ENCODE assay signal across 1 cellular context in the genomic region with DNA sequence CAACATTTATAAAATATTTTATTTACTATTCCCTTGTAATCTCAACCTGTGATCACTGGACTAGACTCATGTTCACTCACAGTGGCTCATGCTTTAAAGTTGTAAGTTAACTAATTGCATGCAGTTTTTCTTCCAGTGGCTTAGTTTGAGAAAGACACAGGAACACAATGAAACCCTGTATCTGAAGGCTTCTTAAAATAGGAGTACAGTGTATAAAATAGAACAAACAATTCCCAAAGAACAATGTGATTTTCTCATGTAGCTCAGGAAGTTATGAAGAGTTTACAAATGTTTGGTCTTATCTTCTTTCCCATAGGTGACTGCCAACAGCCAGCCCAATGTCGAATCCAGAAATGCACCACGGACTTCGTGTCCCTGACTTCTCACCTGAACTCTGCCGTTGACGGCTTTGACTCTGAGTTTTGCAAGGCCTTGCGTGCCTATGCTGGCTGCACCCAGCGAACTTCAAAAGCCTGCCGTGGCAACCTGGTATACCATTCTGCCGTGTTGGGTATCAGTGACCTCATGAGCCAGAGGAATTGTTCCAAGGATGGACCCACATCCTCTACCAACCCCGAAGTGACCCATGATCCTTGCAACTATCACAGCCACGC.
TF ChIP-seq lines count a peak whose summit lies in the region.

No MANE protein-coding gene starts in this region.

TF ChIP-seq in HepG2, 621 proteins besides CTCF, POLR2A, EP300 and RAD21 (continues in another document):
- no peak for TF ChIP-seq ZNF597 (CRISPR knock-in tag; IDR thresholded peaks at IDR 0.05)
- TF ChIP-seq ELK4 (CRISPR knock-in tag; IDR thresholded peaks at IDR 0.05; ENCODE audit: borderline replicate concordance) = no peak
- TF ChIP-seq HMGA1 (CRISPR knock-in tag; conservative IDR thresholded peaks at IDR 0.05) = no peak
- TF ChIP-seq RXRB (CRISPR knock-in tag; IDR thresholded peaks at IDR 0.05; ENCODE audit: borderline replicate concordance) = peak; percentile 76
- no peak for TF ChIP-seq ATF3 (CRISPR knock-in tag; IDR thresholded peaks at IDR 0.05)
- TF ChIP-seq NR2C2 (CRISPR knock-in tag; IDR thresholded peaks at IDR 0.05; ENCODE audit: borderline replicate concordance) = no peak
- peak; percentile 66; the same call in 1 of the 2 replicates for TF ChIP-seq AHR (CRISPR knock-in tag; IDR thresholded peaks at IDR 0.05)
- TF ChIP-seq E2F1 (CRISPR knock-in tag; IDR thresholded peaks at IDR 0.05) = no peak
- TF ChIP-seq SIN3B (IDR thresholded peaks at IDR 0.05; ENCODE audit: low read length) = no peak
- TF ChIP-seq AGO2 (optimal IDR thresholded peaks at IDR 0.05; ENCODE audit: low read depth, low read length) = no peak
- 0 out of 2 replicates have a peak, but pooled peaks have one; percentile 24 for TF ChIP-seq ZNF503 (CRISPR knock-in tag; IDR thresholded peaks at IDR 0.05)
- TF ChIP-seq ADNP (CRISPR knock-in tag; IDR thresholded peaks at IDR 0.05) = no peak
- TF ChIP-seq MTF2 (CRISPR knock-in tag; IDR thresholded peaks at IDR 0.05; ENCODE audit: borderline replicate concordance) = no peak
- TF ChIP-seq SALL1 (CRISPR knock-in tag; IDR thresholded peaks at IDR 0.05) = peak; percentile 94
- TF ChIP-seq, protein P1, sequence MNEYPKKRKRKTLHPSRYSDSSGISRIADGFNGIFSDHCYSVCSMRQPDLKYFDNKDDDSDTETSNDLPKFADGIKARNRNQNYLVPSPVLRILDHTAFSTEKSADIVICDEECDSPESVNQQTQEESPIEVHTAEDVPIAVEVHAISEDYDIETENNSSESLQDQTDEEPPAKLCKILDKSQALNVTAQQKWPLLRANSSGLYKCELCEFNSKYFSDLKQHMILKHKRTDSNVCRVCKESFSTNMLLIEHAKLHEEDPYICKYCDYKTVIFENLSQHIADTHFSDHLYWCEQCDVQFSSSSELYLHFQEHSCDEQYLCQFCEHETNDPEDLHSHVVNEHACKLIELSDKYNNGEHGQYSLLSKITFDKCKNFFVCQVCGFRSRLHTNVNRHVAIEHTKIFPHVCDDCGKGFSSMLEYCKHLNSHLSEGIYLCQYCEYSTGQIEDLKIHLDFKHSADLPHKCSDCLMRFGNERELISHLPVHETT (CRISPR knock-in tag; conservative IDR thresholded peaks at IDR 0.05) = no peak
- peak; percentile 43; the same call in 1 of the 2 replicates for TF ChIP-seq ZNF574 (CRISPR knock-in tag; IDR thresholded peaks at IDR 0.05)
- TF ChIP-seq MED8 (CRISPR knock-in tag; IDR thresholded peaks at IDR 0.05; ENCODE audit: insufficient replicate concordance) = no peak
- no peak for TF ChIP-seq TCF7L2 (IDR thresholded peaks at IDR 0.05; ENCODE audit: low read depth, low read length)
- TF ChIP-seq ZBTB3 (CRISPR knock-in tag; IDR thresholded peaks at IDR 0.05; ENCODE audit: borderline replicate concordance, low read depth) = no peak
- no peak for TF ChIP-seq ZNF136 (CRISPR knock-in tag; IDR thresholded peaks at IDR 0.05; ENCODE audit: low read depth)
- peak; percentile 69 for TF ChIP-seq CEBPB (IDR thresholded peaks at IDR 0.05; ENCODE audit: borderline replicate concordance, low read depth, low read length)
- no peak for TF ChIP-seq ZNF329 (CRISPR knock-in tag; IDR thresholded peaks at IDR 0.05; ENCODE audit: low read depth)
- peak; percentile 65 for TF ChIP-seq ZMYM4 (CRISPR knock-in tag; IDR thresholded peaks at IDR 0.05)
- TF ChIP-seq TBX2 (CRISPR knock-in tag; IDR thresholded peaks at IDR 0.05; ENCODE audit: borderline replicate concordance) = peak; percentile 82
- TF ChIP-seq TBX3 (IDR thresholded peaks at IDR 0.05; ENCODE audit: borderline replicate concordance) = peak; percentile 34; the same call in 1 of the 2 replicates
- no peak for TF ChIP-seq REXO4 (CRISPR knock-in tag; IDR thresholded peaks at IDR 0.05; ENCODE audit: borderline replicate concordance)
- no peak for TF ChIP-seq ZNF7 (CRISPR knock-in tag; IDR thresholded peaks at IDR 0.05)
- no peak for TF ChIP-seq RCOR2 (CRISPR knock-in tag; IDR thresholded peaks at IDR 0.05)
- no peak; the same call in 1 of the 2 replicates for TF ChIP-seq ZBTB4 (CRISPR knock-in tag; IDR thresholded peaks at IDR 0.05; ENCODE audit: borderline replicate concordance)
- no peak for TF ChIP-seq RBAK (CRISPR knock-in tag; IDR thresholded peaks at IDR 0.05)
- peak; percentile 87 for TF ChIP-seq ARID5B (CRISPR knock-in tag; IDR thresholded peaks at IDR 0.05)
- no peak for TF ChIP-seq NFYB (CRISPR knock-in tag; IDR thresholded peaks at IDR 0.05)
- TF ChIP-seq, protein P2, sequence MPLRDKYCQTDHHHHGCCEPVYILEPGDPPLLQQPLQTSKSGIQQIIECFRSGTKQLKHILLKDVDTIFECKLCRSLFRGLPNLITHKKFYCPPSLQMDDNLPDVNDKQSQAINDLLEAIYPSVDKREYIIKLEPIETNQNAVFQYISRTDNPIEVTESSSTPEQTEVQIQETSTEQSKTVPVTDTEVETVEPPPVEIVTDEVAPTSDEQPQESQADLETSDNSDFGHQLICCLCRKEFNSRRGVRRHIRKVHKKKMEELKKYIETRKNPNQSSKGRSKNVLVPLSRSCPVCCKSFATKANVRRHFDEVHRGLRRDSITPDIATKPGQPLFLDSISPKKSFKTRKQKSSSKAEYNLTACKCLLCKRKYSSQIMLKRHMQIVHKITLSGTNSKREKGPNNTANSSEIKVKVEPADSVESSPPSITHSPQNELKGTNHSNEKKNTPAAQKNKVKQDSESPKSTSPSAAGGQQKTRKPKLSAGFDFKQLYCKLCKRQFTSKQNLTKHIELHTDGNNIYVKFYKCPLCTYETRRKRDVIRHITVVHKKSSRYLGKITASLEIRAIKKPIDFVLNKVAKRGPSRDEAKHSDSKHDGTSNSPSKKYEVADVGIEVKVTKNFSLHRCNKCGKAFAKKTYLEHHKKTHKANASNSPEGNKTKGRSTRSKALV (CRISPR knock-in tag; IDR thresholded peaks at IDR 0.05) = 0 out of 2 replicates have a peak, but pooled peaks have one; percentile 51
- peak; percentile 55 for TF ChIP-seq NR2F6 (IDR thresholded peaks at IDR 0.05)
- peak; percentile 50 for TF ChIP-seq NR2F6 (CRISPR knock-in tag; IDR thresholded peaks at IDR 0.05)
- peak; percentile 74 for TF ChIP-seq BCL6 (CRISPR knock-in tag; IDR thresholded peaks at IDR 0.05)
- no peak for TF ChIP-seq ZNF101 (CRISPR knock-in tag; IDR thresholded peaks at IDR 0.05; ENCODE audit: borderline replicate concordance, low read depth)
- no peak for TF ChIP-seq ZNF350 (CRISPR knock-in tag; IDR thresholded peaks at IDR 0.05; ENCODE audit: borderline replicate concordance, low read depth)
- TF ChIP-seq TEAD2 (CRISPR knock-in tag; IDR thresholded peaks at IDR 0.05) = no peak
